In the genomic region with DNA sequence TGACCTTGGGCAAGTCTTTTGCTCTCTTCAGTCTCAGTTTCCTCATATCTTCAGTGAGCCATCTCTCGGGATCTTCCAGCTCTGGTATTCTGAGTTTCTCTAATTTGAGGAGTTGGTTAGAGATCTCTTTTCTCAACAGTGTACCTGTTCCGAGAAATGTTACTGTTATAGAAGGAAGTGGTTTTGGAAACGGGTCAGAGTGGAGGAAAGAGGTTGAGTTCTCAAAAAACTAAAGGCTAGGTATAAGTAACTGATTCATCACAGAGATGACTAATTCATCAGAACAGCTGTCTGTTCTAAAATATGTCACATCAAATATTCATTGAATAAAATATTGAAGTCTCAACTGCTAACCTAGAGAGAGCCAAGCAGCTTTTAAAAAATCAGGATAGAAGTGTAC, we compare ENCODE assay signal across 8 cellular contexts.
A peak's percentile ranks its signal among the peaks of the same experiment; 100 is the strongest.
DNase-seq lines count a peak whose midpoint lies in the region; ATAC-seq and TF ChIP-seq lines count a peak whose summit lies in the region.

No MANE protein-coding gene starts in this region.

- DNase-seq in MV-4-11 (lab: John Stamatoyannopoulos, UW), result peak; percentile 16
- peak; percentile 60 for DNase-seq in fibroblast of mammary gland (ENCODE audit: low read depth)
- no peak for DNase-seq in spleen
- DNase-seq in DMS114 treated with DMSO at 0.1 percent for 48 hours (lab: John Stamatoyannopoulos, UW; ENCODE audit: unreplicated experiment), result no peak

- no peaks in the 10 kb centered on the region for H3K27me3 ChIP-seq in spleen (replicated peaks in 1 of 7)

- 10 to 29% (median 22%) methylated on average over 3 of the region's 3 CpGs for WGBS in spleen, 5 donors

- no peak for TF ChIP-seq CTCF in fibroblast of mammary gland (conservative IDR thresholded peaks at IDR 0.05; ENCODE audit: control insufficient read depth, insufficient read depth, low read depth, low read length)
- no peak for TF ChIP-seq CTCF in spleen (IDR thresholded peaks at IDR 0.05 in 8 of 11, conservative IDR thresholded peaks at IDR 0.05 in 3 of 11)

- H3K4me1 ChIP-seq in spleen, result peaks cover 0 to 7% (median 2%) of the 10 kb centered on the region in 6 donors

- H3K27ac ChIP-seq in spleen, result peak overlapping the region in 1 of 8 donors; percentile 7

- ATAC-seq in GM18511 (IDR thresholded peaks at IDR 0.05; ENCODE audit: unreplicated experiment) (peak; percentile 80), GM21576 (IDR thresholded peaks at IDR 0.05; ENCODE audit: unreplicated experiment) (peak; percentile 61), GM21367 (IDR thresholded peaks at IDR 0.05; ENCODE audit: unreplicated experiment) (no peak), HG03039 (IDR thresholded peaks at IDR 0.05; ENCODE audit: unreplicated experiment) (no peak)

- no peaks in the 10 kb centered on the region for H3K9me3 ChIP-seq in spleen

- intact Hi-C loops in spleen (cut with DNase I; ENCODE audit: low total_unique reads), result no loop called here

- H3K36me3 ChIP-seq in spleen, result no peaks in the 10 kb centered on the region

- no peak for TF ChIP-seq POLR2A in spleen (IDR thresholded peaks at IDR 0.05)

- H3K4me3 ChIP-seq in fibroblast of mammary gland (ENCODE audit: control insufficient read depth, low read depth, low read length) (no peak overlapping the region), spleen (no peak overlapping the region)

Comparison
In these comparisons a context has a peak if more than half of its experiments do, and no peak if none do; other contexts are left out.
1. ATAC-seq: peak in GM18511 (single experiment) and GM21576 (single experiment); none in GM21367 (single experiment) and HG03039 (single experiment).
2. DNase-seq: peak in MV-4-11 (single experiment) and fibroblast of mammary gland (single experiment); none in spleen (single experiment) and DMS114 treated with DMSO at 0.1 percent for 48 hours (single experiment).